Comparison of ENCODE assay signal across 16 cellular contexts in the genomic region with DNA sequence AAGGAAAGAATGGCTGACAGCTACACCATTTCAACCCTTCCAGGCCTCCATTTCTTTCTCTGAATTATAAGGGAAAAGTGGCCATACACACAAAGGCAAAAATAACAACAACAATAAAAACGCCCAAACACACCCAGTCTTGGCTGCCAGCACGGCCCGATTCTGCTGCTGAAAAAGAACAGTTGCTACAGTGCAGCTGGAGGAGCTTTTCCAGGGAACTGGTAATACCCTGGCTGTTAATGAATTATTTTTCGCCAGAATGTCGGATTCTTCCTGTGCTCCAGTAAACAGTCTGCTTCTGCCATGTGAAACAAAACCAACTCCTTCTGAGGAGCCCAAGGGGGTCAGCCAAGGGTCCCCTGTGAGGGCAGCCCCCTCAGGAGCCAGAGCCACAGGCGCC.
"Had no signal": no experiment of that assay in that cellular context is flagged by ENCODE, and none has a peak within 500 bp of the region (broad histone marks: within the 10 kb centered on the region; RNA-seq: fewer than 3 reads in every experiment).

No MANE protein-coding gene starts in this region.

- H3K27ac ChIP-seq: thoracic aorta, VCaP had no signal

- ATAC-seq: SK-N-SH treated with all-trans-retinoic acid at 6 μM for 48 hours; stimulated activated naive CD8-positive, alpha-beta T cell treated with anti-CD3 and anti-CD28 coated beads, Interleukin-15, amount 100 ng/mL, for 72 hours had no signal

- H3K9me3 Mint-ChIP-seq: dendritic cell treated with granulocyte-macrophage colony-stimulating factor and Interleukin-4, amounts not matched to agents 40 ng/mL and 50 ng/mL, for 4 days; stimulated activated naive CD8-positive, alpha-beta T cell treated with anti-CD3 and anti-CD28 coated beads, Interleukin-15, amount 100 ng/mL, for 72 hours had no signal

- H3K4me3 Mint-ChIP-seq: dendritic cell treated with granulocyte-macrophage colony-stimulating factor and Interleukin-4, amounts not matched to agents 40 ng/mL and 50 ng/mL, for 4 days; endodermal cell; naive B cell; stimulated activated naive CD8-positive, alpha-beta T cell treated with anti-CD3 and anti-CD28 coated beads, Interleukin-15, amount 100 ng/mL, for 72 hours had no signal

- H3K4me1 ChIP-seq: breast epithelium had no signal

- H3K4me3 ChIP-seq: thoracic aorta had no signal

- H3K36me3 ChIP-seq: breast epithelium, thoracic aorta had no signal

- H3K36me3 Mint-ChIP-seq: naive B cell had no signal

- H3K27ac Mint-ChIP-seq: dendritic cell treated with granulocyte-macrophage colony-stimulating factor and Interleukin-4, amounts not matched to agents 40 ng/mL and 50 ng/mL, for 4 days; endodermal cell; stimulated activated naive CD8-positive, alpha-beta T cell treated with anti-CD3 and anti-CD28 coated beads, Interleukin-15, amount 100 ng/mL, for 72 hours had no signal

- H3K4me1 Mint-ChIP-seq: naive B cell had no signal

- H3K9me3 ChIP-seq: breast epithelium, thoracic aorta had no signal

- DNase-seq: activated CD4-positive, alpha-beta T cell treated with anti-CD3 and anti-CD28 coated beads for 1 hour; activated CD4-positive, alpha-beta T cell treated with anti-CD3 and anti-CD28 coated beads, Interleukin-2, amount 50 U/mL, for 4 hours; activated naive CD4-positive, alpha-beta T cell; activated T-cell treated with anti-CD3 and anti-CD28 coated beads for 4 hours; anterior cingulate cortex; endodermal cell; erythroblast; midbrain; naive B cell; retina; stimulated activated naive CD8-positive, alpha-beta T cell treated with anti-CD3 and anti-CD28 coated beads, Interleukin-15, amount 100 ng/mL, for 72 hours had no signal
